Comparison of ENCODE assay signal across 8 cellular contexts in the genomic region with DNA sequence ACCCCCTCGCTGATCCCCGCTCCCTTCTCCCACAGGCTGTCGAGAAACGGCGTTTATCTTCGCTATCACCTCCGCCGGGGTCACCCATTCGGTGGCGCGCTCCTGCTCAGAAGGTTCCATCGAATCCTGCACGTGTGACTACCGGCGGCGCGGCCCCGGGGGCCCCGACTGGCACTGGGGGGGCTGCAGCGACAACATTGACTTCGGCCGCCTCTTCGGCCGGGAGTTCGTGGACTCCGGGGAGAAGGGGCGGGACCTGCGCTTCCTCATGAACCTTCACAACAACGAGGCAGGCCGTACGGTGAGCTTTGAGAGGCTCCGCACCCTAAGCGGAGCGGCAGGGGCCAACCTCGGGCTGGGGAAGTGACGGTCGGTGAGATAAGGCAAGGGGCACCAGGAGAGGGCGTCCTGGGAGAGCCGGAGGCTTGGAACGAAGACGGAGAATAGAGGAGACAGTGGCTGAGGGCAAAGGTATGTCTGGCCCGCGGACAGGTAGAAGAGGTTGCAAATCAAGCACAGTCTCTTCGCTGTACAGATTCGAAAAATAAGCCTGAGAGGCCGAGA. TPM values are rescaled to one million over a fixed set of nuclear protein-coding genes. Genes with fewer than 3 reads are reported as not detected.
A peak's percentile ranks its signal among the peaks of the same experiment; 100 is the strongest.
DNase-seq lines count a peak whose midpoint lies in the region; ATAC-seq and TF ChIP-seq lines count a peak whose summit lies in the region.

No MANE protein-coding gene starts in this region.

- no peaks in the 10 kb centered on the region for H4K20me1 ChIP-seq in DOHH2 (ENCODE audit: control insufficient read depth, insufficient read depth, low read depth, low read length)

- DNase-seq in NCI-H82 treated with DMSO at 0.1 percent for 48 hours (lab: John Stamatoyannopoulos, UW; ENCODE audit: unreplicated experiment) = peak; percentile 31
- DNase-seq in ecto neural progenitor cell (ENCODE audit: low spot score) = peak; percentile 81
- DNase-seq in neuronal stem cell (ENCODE audit: low spot score) = no peak
- no peak for DNase-seq in RPMI8226
- no peak for DNase-seq in HPDE6-E6E7 (ENCODE audit: extremely low spot score)

- H3K36me3 ChIP-seq in DOHH2 (ENCODE audit: control insufficient read depth, low read length) (no peaks in the 10 kb centered on the region), neuronal stem cell (replicated peaks in 1 of 2; ENCODE audit: control insufficient read depth in 2 of 2, insufficient read depth in 2 of 2, low read length in 2 of 2) (no peaks in the 10 kb centered on the region)

- no peak overlapping the region for H3K4ac ChIP-seq in neuronal stem cell (ENCODE audit: low read length)

- peaks cover 41% of the 10 kb centered on the region for H3K4me1 ChIP-seq in DOHH2 (ENCODE audit: control insufficient read depth, low read length)
- H3K4me1 ChIP-seq in neuronal stem cell (ENCODE audit: control insufficient read depth in 2 of 2, insufficient read depth in 1 of 2, low read depth in 1 of 2, low read length in 2 of 2) = peaks cover 3 to 18% of the 10 kb centered on the region in 2 donors

- peak overlapping the region; percentile 64 for H2AK5ac ChIP-seq in neuronal stem cell (ENCODE audit: low read depth, low read length)

- TF ChIP-seq CTCF in DOHH2 (IDR thresholded peaks at IDR 0.05; ENCODE audit: low read depth, low read length, poor library complexity, severe bottlenecking) = peak; percentile 34

- H3F3A ChIP-seq in DOHH2 (ENCODE audit: control insufficient read depth, insufficient read depth) = no peaks in the 10 kb centered on the region

- no peaks in the 10 kb centered on the region for H3K9me2 ChIP-seq in DOHH2 (replicated peaks; ENCODE audit: control insufficient read depth, low read length)

- no peak overlapping the region for H2BK15ac ChIP-seq in neuronal stem cell (ENCODE audit: low read length)

- no CpG with 5 or more reads among the region's 46 CpGs for WGBS in neuronal stem cell (ENCODE audit: extremely low coverage in 2 of 2, insufficient read length in 2 of 2, insufficient replicate concordance in 1 of 2), 2 donors

- H2BK12ac ChIP-seq in neuronal stem cell (ENCODE audit: low read length) = no peak overlapping the region

- ATAC-seq in HG03095 (IDR thresholded peaks at IDR 0.05; ENCODE audit: unreplicated experiment) = no peak
- ATAC-seq in GM19324 (IDR thresholded peaks at IDR 0.05; ENCODE audit: low FRiP score, unreplicated experiment) = no peak

- H3K27ac ChIP-seq in DOHH2 (ENCODE audit: low read depth, low read length) (no peak overlapping the region), neuronal stem cell (replicated peaks; ENCODE audit: low read length) (no peak overlapping the region)

- peak overlapping the region; percentile 91 for H3K23ac ChIP-seq in neuronal stem cell (ENCODE audit: low read depth, low read length, poor library complexity)

- H3K9me3 ChIP-seq in DOHH2 (ENCODE audit: control insufficient read depth, insufficient read depth, low read length) (no peaks in the 10 kb centered on the region), neuronal stem cell (replicated peaks in 1 of 2; ENCODE audit: control insufficient read depth in 2 of 2, insufficient read depth in 1 of 2, low read depth in 1 of 2, low read length in 2 of 2) (peaks cover 0 to 5% of the 10 kb centered on the region in 2 donors)

- H2AFZ ChIP-seq in neuronal stem cell (ENCODE audit: low read length) = peak overlapping the region; percentile 73

- H3K9ac ChIP-seq in neuronal stem cell (ENCODE audit: low read depth, low read length, poor library complexity) = no peak overlapping the region

- no peak overlapping the region for H3K14ac ChIP-seq in neuronal stem cell (ENCODE audit: low read length)

- peak overlapping the region; percentile 74 for H3K18ac ChIP-seq in neuronal stem cell (ENCODE audit: low read length)

- peak overlapping the region; percentile 65 for H3K4me2 ChIP-seq in DOHH2 (ENCODE audit: low read length)
- no peak overlapping the region for H3K4me2 ChIP-seq in neuronal stem cell (ENCODE audit: insufficient read depth, low read length, poor library complexity, severe bottlenecking)

- H4K91ac ChIP-seq in neuronal stem cell (ENCODE audit: low read depth, low read length, poor library complexity) = no peak overlapping the region

- H3K79me2 ChIP-seq in DOHH2 (ENCODE audit: control insufficient read depth, low read length) = no peaks in the 10 kb centered on the region

- no peak overlapping the region for H2BK120ac ChIP-seq in neuronal stem cell (ENCODE audit: low read depth, low read length)

- no peak overlapping the region for H4K8ac ChIP-seq in neuronal stem cell (ENCODE audit: low read depth, low read length)

- H2BK5ac ChIP-seq in neuronal stem cell (ENCODE audit: low read length) = no peak overlapping the region

- H3K79me1 ChIP-seq in neuronal stem cell (ENCODE audit: low read depth, low read length) = no peaks in the 10 kb centered on the region

- H3K4me3 ChIP-seq in DOHH2 (ENCODE audit: low read length) (peak overlapping the region; percentile 58), neuronal stem cell (ENCODE audit: low read length in 2 of 2) (no peak overlapping the region)

- H3K27me3 ChIP-seq in DOHH2 (ENCODE audit: control insufficient read depth, low read length) = peaks cover 85% of the 10 kb centered on the region
- H3K27me3 ChIP-seq in neuronal stem cell (ENCODE audit: control insufficient read depth in 3 of 3, insufficient read depth in 3 of 3, low read depth in 1 of 3, low read length in 3 of 3) = peaks cover 70 to 98% (median 98%) of the 10 kb centered on the region in 3 experiments

RNA-seq across cellular contexts. Expression of gene WNT1, which starts 2.3 kb away (rescaled TPM):
- polyA plus RNA-seq in neuronal stem cell (2013, experiment 1 of 2) = 0.11 TPM
- 0.03 TPM for polyA plus RNA-seq in neuronal stem cell (2013, experiment 2 of 2)

RNA-seq across cellular contexts. Expression of gene WNT10B, which starts 8.9 kb away (rescaled TPM):
- 0.04 TPM for polyA plus RNA-seq in neuronal stem cell (2013, experiment 1 of 2)
- polyA plus RNA-seq in neuronal stem cell (2013, experiment 2 of 2) = not detected

RNA-seq across cellular contexts. Expression of gene DDN, which starts 18.7 kb away (rescaled TPM):
- 0.10 TPM for polyA plus RNA-seq in neuronal stem cell (2013, experiment 1 of 2)
- polyA plus RNA-seq in neuronal stem cell (2013, experiment 2 of 2) = 0.07 TPM

RNA-seq across cellular contexts. Expression of gene ARF3, which starts 23.2 kb away (rescaled TPM):
- 72.0 TPM for polyA plus RNA-seq in neuronal stem cell (2013, experiment 1 of 2)
- 77.4 TPM for polyA plus RNA-seq in neuronal stem cell (2013, experiment 2 of 2)

RNA-seq across cellular contexts. Expression of gene PRKAG1, which starts 38.1 kb away (rescaled TPM):
- 36.1 TPM for polyA plus RNA-seq in neuronal stem cell (2013, experiment 1 of 2)
- 34.4 TPM for polyA plus RNA-seq in neuronal stem cell (2013, experiment 2 of 2)

Comparison
In these comparisons a context has a peak if more than half of its experiments do, and no peak if none do; other contexts are left out.
1. DNase-seq: peak in NCI-H82 treated with DMSO at 0.1 percent for 48 hours (single experiment) and ecto neural progenitor cell (single experiment); none in neuronal stem cell (single experiment), RPMI8226 (single experiment) and HPDE6-E6E7 (single experiment).